Comparison of ENCODE assay signal across 8 cellular contexts in the genomic region with DNA sequence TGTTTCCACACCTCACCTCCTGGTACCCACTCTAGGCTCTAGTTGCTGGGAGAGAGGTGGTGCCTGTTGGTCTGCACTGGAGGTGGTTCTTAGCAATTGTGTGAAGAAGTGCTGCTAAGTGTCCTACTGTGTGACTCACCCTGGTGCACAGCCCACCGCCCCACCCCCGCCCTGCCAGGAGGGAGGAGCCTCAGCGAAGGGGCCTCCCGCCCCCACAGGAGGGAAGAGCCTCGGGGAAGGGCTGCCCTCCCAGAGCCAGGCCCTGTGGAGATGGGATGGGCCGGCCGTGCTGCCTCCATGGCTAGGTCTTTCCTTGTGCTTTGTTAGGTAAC.
DNase-seq lines count a peak whose midpoint lies in the region; ATAC-seq and TF ChIP-seq lines count a peak whose summit lies in the region.

No MANE protein-coding gene starts in this region.

- ATAC-seq in HG03095 (IDR thresholded peaks at IDR 0.05; ENCODE audit: unreplicated experiment): no peak
- no peak for ATAC-seq in HG03571 (IDR thresholded peaks at IDR 0.05; ENCODE audit: unreplicated experiment)

- peak; percentile 95 for DNase-seq in H7
- peak; percentile 50 for DNase-seq in activated T-cell treated with anti-CD3 and anti-CD28 coated beads, Interleukin-2, amount 50 U/mL, for 24 hours
- peak; percentile 24 for DNase-seq in fibroblast of pulmonary artery (ENCODE audit: low read depth)
- peak; percentile 38 for DNase-seq in skeletal muscle cell (ENCODE audit: low read depth)
- DNase-seq in Karpas-422: no peak
- DNase-seq in NAMALWA (ENCODE audit: low spot score): no peak

- H3K27ac ChIP-seq in Karpas-422 (ENCODE audit: low read length): no peak overlapping the region

- H3K4me2 ChIP-seq in Karpas-422 (ENCODE audit: low read depth, low read length, poor library complexity, severe bottlenecking): no peak overlapping the region

- TF ChIP-seq CTCF in fibroblast of pulmonary artery (IDR thresholded peaks at IDR 0.05; ENCODE audit: low read length, missing control alignments): no peak

- H3K9ac ChIP-seq in Karpas-422 (ENCODE audit: low read length): no peak overlapping the region

- no peaks in the 10 kb centered on the region for H3K9me2 ChIP-seq in Karpas-422 (replicated peaks; ENCODE audit: insufficient read depth, low read length)

- no peaks in the 10 kb centered on the region for H4K20me1 ChIP-seq in Karpas-422 (ENCODE audit: insufficient read depth, low read depth, low read length)

- no peaks in the 10 kb centered on the region for H3K27me3 ChIP-seq in H7 (ENCODE audit: control insufficient read depth, insufficient read depth, low read length)
- H3K27me3 ChIP-seq in Karpas-422 (ENCODE audit: low read length): no peaks in the 10 kb centered on the region

- H3K36me3 ChIP-seq in H7 (replicated peaks; ENCODE audit: control insufficient read depth, insufficient read depth, low read length) (peaks cover 16% of the 10 kb centered on the region), Karpas-422 (ENCODE audit: insufficient read depth, low read length) (peaks cover 66% of the 10 kb centered on the region)

- peaks cover 19% of the 10 kb centered on the region for H3K9me3 ChIP-seq in Karpas-422 (ENCODE audit: low read length)

- peaks cover 56% of the 10 kb centered on the region for H3K79me2 ChIP-seq in Karpas-422 (ENCODE audit: low read length)

- H3K4me3 Mint-ChIP-seq in activated T-cell treated with anti-CD3 and anti-CD28 coated beads, Interleukin-2, amount 50 U/mL, for 24 hours: peak overlapping the region; percentile 29

- H3K4me1 ChIP-seq in Karpas-422 (ENCODE audit: low read length): no peaks in the 10 kb centered on the region

- no peak overlapping the region for H3K4me3 ChIP-seq in H7 (ENCODE audit: insufficient read depth, low read depth, low read length)
- no peak overlapping the region for H3K4me3 ChIP-seq in fibroblast of pulmonary artery (replicated peaks; ENCODE audit: low read depth, low read length)
- no peak overlapping the region for H3K4me3 ChIP-seq in skeletal muscle cell (ENCODE audit: low read depth, low read length)
- no peak overlapping the region for H3K4me3 ChIP-seq in Karpas-422 (ENCODE audit: low read length)

- peaks cover 14% of the 10 kb centered on the region for H3K9me3 Mint-ChIP-seq in activated T-cell treated with anti-CD3 and anti-CD28 coated beads, Interleukin-2, amount 50 U/mL, for 24 hours

- no peak overlapping the region for H2AFZ ChIP-seq in Karpas-422 (ENCODE audit: low read length)

- peaks cover 80% of the 10 kb centered on the region for H3K36me3 Mint-ChIP-seq in activated T-cell treated with anti-CD3 and anti-CD28 coated beads, Interleukin-2, amount 50 U/mL, for 24 hours (ENCODE audit: low read depth)

- peak overlapping the region; percentile 91 for H3K27ac Mint-ChIP-seq in activated T-cell treated with anti-CD3 and anti-CD28 coated beads, Interleukin-2, amount 50 U/mL, for 24 hours

- H3K4me1 Mint-ChIP-seq in activated T-cell treated with anti-CD3 and anti-CD28 coated beads, Interleukin-2, amount 50 U/mL, for 24 hours (ENCODE audit: low read depth): peaks cover 56% of the 10 kb centered on the region

- no peaks in the 10 kb centered on the region for H3K27me3 Mint-ChIP-seq in activated T-cell treated with anti-CD3 and anti-CD28 coated beads, Interleukin-2, amount 50 U/mL, for 24 hours

Comparison
In these comparisons a context has a peak if more than half of its experiments do, and no peak if none do; other contexts are left out.
1. DNase-seq: peak in H7 (single experiment), activated T-cell treated with anti-CD3 and anti-CD28 coated beads, Interleukin-2, amount 50 U/mL, for 24 hours (single experiment), fibroblast of pulmonary artery (single experiment) and skeletal muscle cell (single experiment); none in Karpas-422 (single experiment) and NAMALWA (single experiment).